ENCODE assay signal across 1 cellular context in genomic region chr14:67240168-67240932, GRCh38.
TF ChIP-seq lines count a peak whose summit lies in the region.

No MANE protein-coding gene starts in this region.

TF ChIP-seq in HCT116, 20 proteins besides CTCF, POLR2A, EP300 and RAD21 (continued from another document):
- TF ChIP-seq ZBTB33 (IDR thresholded peaks at IDR 0.05; ENCODE audit: extremely low read depth, insufficient replicate concordance, low read length) (no peak), REST (IDR thresholded peaks at IDR 0.05; ENCODE audit: low read depth) (no peak), ELF1 (IDR thresholded peaks at IDR 0.05; ENCODE audit: borderline replicate concordance, low read depth) (no peak), EZH2phosphoT487 (IDR thresholded peaks at IDR 0.05; ENCODE audit: borderline replicate concordance) (no peak)
